13 cellular contexts compared by ENCODE assay signal in the genomic region with DNA sequence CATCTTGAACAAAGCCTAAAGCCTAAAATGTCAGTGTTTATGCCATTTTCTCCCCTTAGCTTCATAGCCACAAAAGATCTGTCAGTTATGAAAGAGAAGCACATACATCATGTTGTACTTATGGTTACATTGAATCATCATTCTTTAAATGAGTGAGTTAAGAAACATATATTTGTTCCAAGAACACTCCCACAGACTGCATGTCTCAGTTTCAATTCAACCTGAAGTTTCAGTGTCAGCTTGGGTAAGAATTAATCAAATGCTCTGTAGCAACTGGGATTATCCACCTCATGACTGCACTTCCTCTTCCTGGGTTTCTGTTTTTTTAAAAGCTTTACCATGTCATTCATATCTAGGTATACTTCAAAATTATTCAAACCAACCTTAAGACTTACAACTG. TPM values are rescaled to one million over a fixed set of nuclear protein-coding genes. Genes with fewer than 3 reads are reported as not detected.
A peak's percentile ranks its signal among the peaks of the same experiment; 100 is the strongest.
DNase-seq lines count a peak whose midpoint lies in the region; ATAC-seq and TF ChIP-seq lines count a peak whose summit lies in the region.
"Had no signal": no experiment of that assay in that cellular context is flagged by ENCODE, and none has a peak within 500 bp of the region (broad histone marks: within the 10 kb centered on the region; RNA-seq: fewer than 3 reads in every experiment).

No MANE protein-coding gene starts in this region.

- H3K4me2 ChIP-seq in Loucy (ENCODE audit: low read depth, low read length, poor library complexity, severe bottlenecking) (no peak overlapping the region), hepatocyte (no peak overlapping the region)
- H3K4me2 ChIP-seq: BLaER1 had no signal

- no peak for TF ChIP-seq CTCF in Loucy (conservative IDR thresholded peaks at IDR 0.05; ENCODE audit: low read length)
- no peak for TF ChIP-seq CTCF in nephron progenitor cell (IDR thresholded peaks at IDR 0.05)
- TF ChIP-seq CTCF in hepatocyte (IDR thresholded peaks at IDR 0.05; ENCODE audit: poor library complexity), result no peak

- H4K20me1 ChIP-seq in Loucy (ENCODE audit: insufficient read depth, low read length, poor library complexity, severe bottlenecking), result no peaks in the 10 kb centered on the region
- no peaks in the 10 kb centered on the region for H4K20me1 ChIP-seq in hepatocyte (ENCODE audit: insufficient read depth, poor library complexity, severe bottlenecking)
- H4K20me1 ChIP-seq: BLaER1 had no signal

- H3K4me3 ChIP-seq in Loucy (ENCODE audit: low read length, poor library complexity, severe bottlenecking) (no peak overlapping the region), hepatocyte (no peak overlapping the region)
- H3K4me3 ChIP-seq: BLaER1 had no signal

- no peak overlapping the region for H3K9ac ChIP-seq in Loucy (ENCODE audit: low read depth, low read length, poor library complexity, severe bottlenecking)
- H3K9ac ChIP-seq: BLaER1 had no signal

- DNase-seq in activated naive CD4-positive, alpha-beta T cell treated with anti-CD3 and anti-CD28 coated beads, Interleukin-2, amount 50 U/mL, for 72 hours (ENCODE audit: low spot score in 2 of 2), result peak in 1 of 2 donors; percentile 16
- DNase-seq in activated naive CD4-positive, alpha-beta T cell treated with anti-CD3 and anti-CD28 coated beads, Interleukin-2, amount 50 U/mL, for 16 hours, result no peak
- DNase-seq in stimulated activated naive CD8-positive, alpha-beta T cell treated with anti-CD3 and anti-CD28 coated beads, Interleukin-15, Interleukin-2, amounts not matched to agents 100 U/mL and 50 U/mL, for 24 hours, result no peak
- DNase-seq in A172 (ENCODE audit: low spot score) (no peak), nephron progenitor cell (no peak), hepatocyte (ENCODE audit: low spot score) (no peak)
- DNase-seq: SIG-M5; stimulated activated CD4-positive, alpha-beta T cell treated with anti-CD3 and anti-CD28 coated beads, Interleukin-4, amount 100 ng/mL, for 4 hours had no signal

- peaks cover 0 to 6% of the 10 kb centered on the region in 2 donors for H3K36me3 Mint-ChIP-seq in activated naive CD4-positive, alpha-beta T cell treated with anti-CD3 and anti-CD28 coated beads, Interleukin-2, amount 50 U/mL, for 72 hours
- H3K36me3 Mint-ChIP-seq in nephron progenitor cell (ENCODE audit: low read depth), result no peaks in the 10 kb centered on the region

- no peaks in the 10 kb centered on the region for H3F3A ChIP-seq in Loucy (ENCODE audit: low read depth)

- H3K79me2 ChIP-seq in Loucy (ENCODE audit: insufficient read depth, low read length) (no peaks in the 10 kb centered on the region), hepatocyte (no peaks in the 10 kb centered on the region)

- H3K27me3 ChIP-seq in Loucy (ENCODE audit: insufficient read depth, low read length, poor library complexity, severe bottlenecking) (no peaks in the 10 kb centered on the region), hepatocyte (no peaks in the 10 kb centered on the region)
- H3K27me3 ChIP-seq: BLaER1 had no signal

- no peaks in the 10 kb centered on the region for H3K9me2 ChIP-seq in Loucy (replicated peaks; ENCODE audit: low read depth, low read length)
- H3K9me2 ChIP-seq in hepatocyte (replicated peaks; ENCODE audit: insufficient read depth), result no peaks in the 10 kb centered on the region

- no peaks in the 10 kb centered on the region for H3K9me3 ChIP-seq in Loucy (ENCODE audit: insufficient read depth, low read depth, low read length)
- no peaks in the 10 kb centered on the region for H3K9me3 ChIP-seq in hepatocyte (ENCODE audit: low read depth)
- H3K9me3 ChIP-seq: BLaER1 had no signal

- H3K27me3 Mint-ChIP-seq in nephron progenitor cell (ENCODE audit: low read depth, poor library complexity), result no peaks in the 10 kb centered on the region

- no peak overlapping the region for H3K4me3 Mint-ChIP-seq in nephron progenitor cell

- H3K4me1 Mint-ChIP-seq in nephron progenitor cell, result no peaks in the 10 kb centered on the region

- H3K27ac ChIP-seq in hepatocyte, result no peak overlapping the region
- H3K27ac ChIP-seq: BLaER1 had no signal

- peak; percentile 96 to 99 for ATAC-seq in activated naive CD4-positive, alpha-beta T cell treated with anti-CD3 and anti-CD28 coated beads, Interleukin-2, amount 50 U/mL, for 72 hours
- peak; percentile 91 for ATAC-seq in HG02759 (IDR thresholded peaks at IDR 0.05; ENCODE audit: unreplicated experiment)
- peak; percentile 93 for ATAC-seq in stimulated activated naive CD8-positive, alpha-beta T cell treated with anti-CD3 and anti-CD28 coated beads, Interleukin-15, Interleukin-2, amounts not matched to agents 100 U/mL and 50 U/mL, for 24 hours

- H2AFZ ChIP-seq in Loucy (ENCODE audit: low read length), result peak overlapping the region; percentile 40; the same call in 1 of the 2 replicates
- no peak overlapping the region for H2AFZ ChIP-seq in hepatocyte

- H3K27ac Mint-ChIP-seq in activated naive CD4-positive, alpha-beta T cell treated with anti-CD3 and anti-CD28 coated beads, Interleukin-2, amount 50 U/mL, for 72 hours, result peak overlapping the region; percentile 81 to 96
- H3K27ac Mint-ChIP-seq in nephron progenitor cell, result no peak overlapping the region

- no peaks in the 10 kb centered on the region for H3K4me1 ChIP-seq in Loucy (ENCODE audit: insufficient read depth, low read length, poor library complexity, severe bottlenecking)
- H3K4me1 ChIP-seq in hepatocyte (ENCODE audit: insufficient read depth), result no peaks in the 10 kb centered on the region
- H3K4me1 ChIP-seq: BLaER1 had no signal

- H3K36me3 ChIP-seq in Loucy (ENCODE audit: insufficient read depth, low read length) (no peaks in the 10 kb centered on the region), hepatocyte (replicated peaks; ENCODE audit: insufficient read depth, low read depth) (no peaks in the 10 kb centered on the region)
- H3K36me3 ChIP-seq: BLaER1 had no signal

- peaks cover 3 to 4% of the 10 kb centered on the region in 2 donors for H3K9me3 Mint-ChIP-seq in activated naive CD4-positive, alpha-beta T cell treated with anti-CD3 and anti-CD28 coated beads, Interleukin-2, amount 50 U/mL, for 72 hours
- H3K9me3 Mint-ChIP-seq in nephron progenitor cell, result no peaks in the 10 kb centered on the region

RNA-seq across cellular contexts. Expression of a gene that starts 3.9 kb away (rescaled TPM):
- total RNA-seq in activated naive CD4-positive, alpha-beta T cell treated with anti-CD3 and anti-CD28 coated beads, Interleukin-2, amount 50 U/mL, for 72 hours, result not detected
- not detected in 2 replicates for total RNA-seq in A172 (2014; rRNA removed; shearing (Covaris generic))
- total RNA-seq in hepatocyte, result 0.17 TPM in 1 of 2 replicates, not detected in the other
- not detected in 2 replicates for polyA plus RNA-seq in hepatocyte
- total RNA-seq: epithelial cell of proximal tubule, mesenteric fat pad had no signal
